Comparison of ENCODE assay signal across 8 cellular contexts in the genomic region with DNA sequence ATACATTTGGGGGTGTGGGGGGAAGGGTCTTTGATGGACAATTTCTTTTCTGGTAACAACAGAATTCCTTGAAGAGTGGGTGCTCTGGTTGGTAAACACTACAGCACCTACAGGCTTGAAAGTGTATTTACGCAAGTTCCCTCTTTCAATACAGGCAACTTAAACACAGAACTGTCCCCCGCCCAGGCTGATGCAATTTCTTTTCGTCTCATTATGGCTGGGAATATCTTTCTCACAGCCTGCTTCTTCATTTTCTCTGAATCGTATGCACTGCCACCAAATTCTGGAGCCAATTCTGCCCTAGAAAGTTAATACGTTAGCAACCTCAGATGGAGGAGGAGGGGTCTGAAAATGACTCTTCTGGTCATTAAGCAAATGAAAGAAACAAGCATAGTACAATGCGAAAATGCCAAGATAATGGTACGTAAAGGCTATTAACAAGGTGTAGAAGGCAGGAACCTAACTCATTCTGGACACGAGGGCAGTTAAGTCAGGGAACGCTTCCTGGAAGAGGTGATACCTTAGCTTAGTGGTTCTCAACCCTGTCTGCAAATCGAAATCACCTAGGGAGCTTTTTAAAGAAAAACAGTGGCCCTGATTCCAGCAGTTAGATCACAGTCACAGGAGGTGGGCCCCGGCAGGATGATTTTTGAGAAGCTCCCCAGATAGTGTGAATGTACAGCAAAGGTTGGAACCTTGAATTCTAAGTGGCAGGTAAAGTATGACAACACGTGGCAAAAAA. TPM values are rescaled to one million over a fixed set of nuclear protein-coding genes. Genes with fewer than 3 reads are reported as not detected.
DNase-seq lines count a peak whose midpoint lies in the region; ATAC-seq and TF ChIP-seq lines count a peak whose summit lies in the region.

No MANE protein-coding gene starts in this region.

- no CpG with 5 or more reads among the region's 12 CpGs for WGBS in mesendoderm (ENCODE audit: extremely low coverage, insufficient coverage, low lambda C conversion rate)
- WGBS in upper lobe of left lung, 2 donors = 35 to 42% methylated on average over 12 of the region's 12 CpGs

- H3K4me1 ChIP-seq in CD8-positive, alpha-beta memory T cell (ENCODE audit: insufficient read depth, low read length) = peaks cover 15% of the 10 kb centered on the region
- H3K4me1 ChIP-seq in RWPE2 (ENCODE audit: insufficient read depth, poor library complexity, severe bottlenecking) (no peaks in the 10 kb centered on the region), mesendoderm (ENCODE audit: control insufficient read depth, low read depth, low read length) (no peaks in the 10 kb centered on the region), upper lobe of left lung (peaks cover 5 to 14% (median 12%) of the 10 kb centered on the region in 4 donors)

- peak overlapping the region; percentile 42 for H2BK15ac ChIP-seq in mesendoderm (replicated peaks; ENCODE audit: low read depth)

- peak overlapping the region; percentile 90 to 99 (median 96) for H3K27ac Mint-ChIP-seq in CD8-positive, alpha-beta memory T cell
- H3K27ac Mint-ChIP-seq in chondrocyte (ENCODE audit: unreplicated experiment) = peak overlapping the region; percentile 93

- H2AK5ac ChIP-seq in mesendoderm (ENCODE audit: low read length) = no peak overlapping the region

- peak overlapping the region; percentile 89 for H3K9ac ChIP-seq in mesendoderm (ENCODE audit: low read length)

- peak overlapping the region; percentile 60 for H3K4me2 ChIP-seq in mesendoderm (ENCODE audit: low read length)

- no peaks in the 10 kb centered on the region for H3K27me3 ChIP-seq in CD8-positive, alpha-beta memory T cell (ENCODE audit: insufficient read depth, low read length, poor library complexity, severe bottlenecking)
- no peaks in the 10 kb centered on the region for H3K27me3 ChIP-seq in RWPE2 (ENCODE audit: insufficient read depth, poor library complexity, severe bottlenecking)
- no peaks in the 10 kb centered on the region for H3K27me3 ChIP-seq in mesendoderm (ENCODE audit: insufficient read depth, low read length, poor library complexity)
- no peaks in the 10 kb centered on the region for H3K27me3 ChIP-seq in upper lobe of left lung

- peak overlapping the region; percentile 39 for H3K18ac ChIP-seq in mesendoderm (ENCODE audit: low read length)

- peak overlapping the region; percentile 92 for H3K4me3 ChIP-seq in CD8-positive, alpha-beta memory T cell (ENCODE audit: low read length)
- H3K4me3 ChIP-seq in RWPE2 (ENCODE audit: severe bottlenecking) (peak overlapping the region; percentile 54), mesendoderm (ENCODE audit: low read length) (peak overlapping the region; percentile 55), upper lobe of left lung (peak overlapping the region; percentile 52 to 68 (median 61))

- H3K4me1 Mint-ChIP-seq in CD8-positive, alpha-beta memory T cell = peaks cover 30 to 36% (median 33%) of the 10 kb centered on the region in 3 donors
- H3K4me1 Mint-ChIP-seq in chondrocyte (ENCODE audit: low read depth) = peaks cover 20% of the 10 kb centered on the region

- no peak overlapping the region for H2BK5ac ChIP-seq in mesendoderm (ENCODE audit: low read length)

- TF ChIP-seq CTCF in RWPE2 (IDR thresholded peaks at IDR 0.05; ENCODE audit: poor library complexity, severe bottlenecking) = no peak
- no peak for TF ChIP-seq CTCF in chondrocyte (IDR thresholded peaks at IDR 0.05)
- TF ChIP-seq CTCF in upper lobe of left lung (IDR thresholded peaks at IDR 0.05) = peak in 1 of 6 experiments; percentile 44

- H3K27me3 Mint-ChIP-seq in CD8-positive, alpha-beta memory T cell = no peaks in the 10 kb centered on the region
- no peaks in the 10 kb centered on the region for H3K27me3 Mint-ChIP-seq in chondrocyte (ENCODE audit: low read depth)

- H3K9me3 ChIP-seq in CD8-positive, alpha-beta memory T cell (ENCODE audit: low read length) = no peaks in the 10 kb centered on the region
- H3K9me3 ChIP-seq in RWPE2 (ENCODE audit: severe bottlenecking) = no peaks in the 10 kb centered on the region
- no peaks in the 10 kb centered on the region for H3K9me3 ChIP-seq in upper lobe of left lung

- peaks cover 6% of the 10 kb centered on the region for H3K36me3 ChIP-seq in CD8-positive, alpha-beta memory T cell (ENCODE audit: insufficient read depth, low read length)
- H3K36me3 ChIP-seq in RWPE2 (ENCODE audit: low read depth) (no peaks in the 10 kb centered on the region), mesendoderm (ENCODE audit: control insufficient read depth, insufficient read depth, low read length) (no peaks in the 10 kb centered on the region), upper lobe of left lung (peaks cover 0 to 19% (median 7%) of the 10 kb centered on the region in 4 donors)

- no peak overlapping the region for H3K23ac ChIP-seq in mesendoderm (ENCODE audit: low read length)

- H3K27ac ChIP-seq in CD8-positive, alpha-beta memory T cell (ENCODE audit: low read depth, low read length) = peak overlapping the region; percentile 88
- H3K27ac ChIP-seq in RWPE2 (ENCODE audit: poor library complexity, severe bottlenecking) (peak overlapping the region; percentile 81), mesendoderm (ENCODE audit: low read depth, low read length) (peak overlapping the region; percentile 41), upper lobe of left lung (peak overlapping the region; percentile 88 to 96 (median 93))

- CTCF ChIA-PET in CD8-positive, alpha-beta memory T cell (lab: Charles Lee) = interaction anchor here (1.0 to 2.9 kb wide), 4 partner anchors 10 to 132 kb away, joined by 3 to 12 read pairs (median 4); no protein-coding TSS in a partner anchor

- no peaks in the 10 kb centered on the region for H3K9me3 Mint-ChIP-seq in CD8-positive, alpha-beta memory T cell
- no peaks in the 10 kb centered on the region for H3K9me3 Mint-ChIP-seq in chondrocyte (ENCODE audit: low read depth)

- peak overlapping the region; percentile 73 for H4K5ac ChIP-seq in mesendoderm (ENCODE audit: low read length)

- ATAC-seq in GM18870 (IDR thresholded peaks at IDR 0.05; ENCODE audit: unreplicated experiment) (peak; percentile 46), HG03103 (IDR thresholded peaks at IDR 0.05; ENCODE audit: low read depth, unreplicated experiment) (peak; percentile 36), RWPE2 (ENCODE audit: low read depth) (no peak), upper lobe of left lung (ENCODE audit: low FRiP score in 2 of 2) (peak in 1 of 2 donors; percentile 54)

- peak overlapping the region; percentile 90 to 98 (median 95) for H3K4me3 Mint-ChIP-seq in CD8-positive, alpha-beta memory T cell
- peak overlapping the region; percentile 80 for H3K4me3 Mint-ChIP-seq in chondrocyte (ENCODE audit: unreplicated experiment)

- H3K56ac ChIP-seq in mesendoderm (ENCODE audit: low read length) = peak overlapping the region; percentile 90

- H3K4ac ChIP-seq in mesendoderm (ENCODE audit: low read depth, low read length) = no peak overlapping the region

- no peaks in the 10 kb centered on the region for H3K79me2 ChIP-seq in mesendoderm (ENCODE audit: control insufficient read depth, insufficient read depth, low read length)

- H3K79me1 ChIP-seq in mesendoderm (ENCODE audit: low read length) = no peaks in the 10 kb centered on the region

- TF ChIP-seq EP300 in upper lobe of left lung (IDR thresholded peaks at IDR 0.05) = no peak

- peak in 1 of 4 donors; percentile 7 for TF ChIP-seq POLR2A in upper lobe of left lung (IDR thresholded peaks at IDR 0.05)

- H3K36me3 Mint-ChIP-seq in CD8-positive, alpha-beta memory T cell = peaks cover 0 to 46% (median 14%) of the 10 kb centered on the region in 3 donors
- peaks cover 2% of the 10 kb centered on the region for H3K36me3 Mint-ChIP-seq in chondrocyte (ENCODE audit: low read depth)

- POLR2A ChIA-PET in CD8-positive, alpha-beta memory T cell (lab: Charles Lee) = interaction anchor here (0.7 to 2.0 kb wide), 2 partner anchors 19 to 132 kb away, joined by 3 to 14 read pairs; a partner anchor contains a TSS

- peak in 2 of 5 donors; percentile 4 to 26 for DNase-seq in CD8-positive, alpha-beta memory T cell
- DNase-seq in RWPE2 (ENCODE audit: low spot score) = no peak
- DNase-seq in chondrocyte (ENCODE audit: low spot score) = no peak
- DNase-seq in mesendoderm = peak; percentile 71
- peak in 1 of 2 donors; percentile 59 for DNase-seq in upper lobe of left lung
- DNase-seq in middle frontal gyrus (ENCODE audit: extremely low spot score, low spot score) = no peak

- no peak overlapping the region for H4K8ac ChIP-seq in mesendoderm (ENCODE audit: low read depth, low read length)

- no peak overlapping the region for H2BK120ac ChIP-seq in mesendoderm (ENCODE audit: low read depth, low read length)

RNA-seq across cellular contexts. Expression of a gene that starts 1.0 kb away (rescaled TPM):
- 10 to 100 TPM; 15.1 to 16.8 TPM for total RNA-seq in CD8-positive, alpha-beta memory T cell
- 40.7 TPM for polyA plus RNA-seq in CD8-positive, alpha-beta memory T cell
- total RNA-seq in chondrocyte = 26.2 to 28.0 TPM (median 26.2 TPM) in 3 replicates
- 5.7 TPM for polyA plus RNA-seq in mesendoderm (2013, experiment 1 of 2)
- polyA plus RNA-seq in mesendoderm (2013, experiment 2 of 2) = 5.3 TPM
- total RNA-seq in upper lobe of left lung = 10 to 100 TPM; 13.0 to 32.1 (median 25.9) TPM

Comparison
In these comparisons a context has a peak if more than half of its experiments do, and no peak if none do; other contexts are left out.
1. H3K27ac ChIP-seq: peak in every context shown above with its lines; median percentile 93 in upper lobe of left lung; 88 in CD8-positive, alpha-beta memory T cell; 81 in RWPE2; 41 in mesendoderm.